Comparison of ENCODE assay signal across 27 cellular contexts in genomic region chr5:127342364-127342763, GRCh38.
"Had no signal": no experiment of that assay in that cellular context is flagged by ENCODE, and none has a peak within 500 bp of the region (broad histone marks: within the 10 kb centered on the region; RNA-seq: fewer than 3 reads in every experiment).

No MANE protein-coding gene starts in this region.

- H3K9me3 ChIP-seq: esophagus squamous epithelium, prostate gland, right atrium auricular region, sigmoid colon, stomach, testis, tibial artery had no signal

- H3K9ac ChIP-seq: parathyroid adenoma had no signal

- H3K79me2 ChIP-seq: parathyroid adenoma had no signal

- H3K36me3 Mint-ChIP-seq: natural killer cell; stimulated activated effector memory CD8-positive, alpha-beta T cell treated with anti-CD3 and anti-CD28 coated beads, Interleukin-12 subunit alpha, Interleukin-12 subunit beta, amount 100 ng/mL, for 72 hours had no signal

- H3K4me1 ChIP-seq: esophagus squamous epithelium, heart right ventricle, parathyroid adenoma, prostate gland, sigmoid colon, stomach, testis, tibial artery had no signal

- H2AFZ ChIP-seq: parathyroid adenoma had no signal

- H3K27ac Mint-ChIP-seq: dendritic cell treated with granulocyte-macrophage colony-stimulating factor and Interleukin-4, amounts not matched to agents 40 ng/mL and 50 ng/mL, for 4 days; effector memory CD8-positive, alpha-beta T cell; natural killer cell; stimulated activated effector memory CD8-positive, alpha-beta T cell treated with anti-CD3 and anti-CD28 coated beads, Interleukin-12 subunit alpha, Interleukin-12 subunit beta, amount 100 ng/mL, for 72 hours; type B pancreatic cell had no signal

- H3K4me3 Mint-ChIP-seq: dendritic cell treated with granulocyte-macrophage colony-stimulating factor and Interleukin-4, amounts not matched to agents 40 ng/mL and 50 ng/mL, for 4 days; effector memory CD8-positive, alpha-beta T cell; natural killer cell; stimulated activated effector memory CD8-positive, alpha-beta T cell treated with anti-CD3 and anti-CD28 coated beads, Interleukin-12 subunit alpha, Interleukin-12 subunit beta, amount 100 ng/mL, for 72 hours; type B pancreatic cell had no signal

- ATAC-seq: effector memory CD8-positive, alpha-beta T cell; heart right ventricle; natural killer cell; stimulated activated effector memory CD8-positive, alpha-beta T cell treated with anti-CD3 and anti-CD28 coated beads, Interleukin-12 subunit alpha, Interleukin-12 subunit beta, amount 100 ng/mL, for 72 hours had no signal

- H3K36me3 ChIP-seq: esophagus squamous epithelium, heart right ventricle, prostate gland, right atrium auricular region, sigmoid colon, stomach, tibial artery had no signal

- H3K27me3 ChIP-seq: esophagus squamous epithelium, heart right ventricle, right atrium auricular region, sigmoid colon, stomach, testis, tibial artery had no signal

- H3K9me3 Mint-ChIP-seq: dendritic cell treated with granulocyte-macrophage colony-stimulating factor and Interleukin-4, amounts not matched to agents 40 ng/mL and 50 ng/mL, for 4 days; effector memory CD8-positive, alpha-beta T cell; natural killer cell; stimulated activated effector memory CD8-positive, alpha-beta T cell treated with anti-CD3 and anti-CD28 coated beads, Interleukin-12 subunit alpha, Interleukin-12 subunit beta, amount 100 ng/mL, for 72 hours had no signal

- H3K4me1 Mint-ChIP-seq: natural killer cell; stimulated activated effector memory CD8-positive, alpha-beta T cell treated with anti-CD3 and anti-CD28 coated beads, Interleukin-12 subunit alpha, Interleukin-12 subunit beta, amount 100 ng/mL, for 72 hours had no signal

- FAIRE-seq: colon, endometrium, islet of Langerhans had no signal

- H3K4me3 ChIP-seq: esophagus squamous epithelium, heart right ventricle, prostate gland, right atrium auricular region, sigmoid colon, stomach, testis, tibial artery had no signal

- H3K27ac ChIP-seq: esophagus squamous epithelium, heart right ventricle, parathyroid adenoma, prostate gland, right atrium auricular region, sigmoid colon, stomach, testis, tibial artery had no signal

- DNase-seq: central memory CD4-positive, alpha-beta T cell; effector memory CD8-positive, alpha-beta T cell; erythroblast; esophagus squamous epithelium; foreskin melanocyte; glutamatergic neuron; heart right ventricle; kidney glomerular epithelial cell; mesenchymal stem cell; midbrain; natural killer cell; sigmoid colon; stimulated activated CD4-positive, alpha-beta T cell treated with anti-CD3 and anti-CD28 coated beads, Interleukin-2, amount 100 ng/mL, for 24 hours; stimulated activated CD4-positive, alpha-beta T cell treated with anti-CD3 and anti-CD28 coated beads, Interleukin-4, amount 100 ng/mL, for 24 hours; stimulated activated naive CD4-positive, alpha-beta T cell treated with Interleukin-2 at 50 U/mL for 16 hours; stomach; testis; tibial artery had no signal
